Comparison of ENCODE assay signal across 8 cellular contexts in the genomic region with DNA sequence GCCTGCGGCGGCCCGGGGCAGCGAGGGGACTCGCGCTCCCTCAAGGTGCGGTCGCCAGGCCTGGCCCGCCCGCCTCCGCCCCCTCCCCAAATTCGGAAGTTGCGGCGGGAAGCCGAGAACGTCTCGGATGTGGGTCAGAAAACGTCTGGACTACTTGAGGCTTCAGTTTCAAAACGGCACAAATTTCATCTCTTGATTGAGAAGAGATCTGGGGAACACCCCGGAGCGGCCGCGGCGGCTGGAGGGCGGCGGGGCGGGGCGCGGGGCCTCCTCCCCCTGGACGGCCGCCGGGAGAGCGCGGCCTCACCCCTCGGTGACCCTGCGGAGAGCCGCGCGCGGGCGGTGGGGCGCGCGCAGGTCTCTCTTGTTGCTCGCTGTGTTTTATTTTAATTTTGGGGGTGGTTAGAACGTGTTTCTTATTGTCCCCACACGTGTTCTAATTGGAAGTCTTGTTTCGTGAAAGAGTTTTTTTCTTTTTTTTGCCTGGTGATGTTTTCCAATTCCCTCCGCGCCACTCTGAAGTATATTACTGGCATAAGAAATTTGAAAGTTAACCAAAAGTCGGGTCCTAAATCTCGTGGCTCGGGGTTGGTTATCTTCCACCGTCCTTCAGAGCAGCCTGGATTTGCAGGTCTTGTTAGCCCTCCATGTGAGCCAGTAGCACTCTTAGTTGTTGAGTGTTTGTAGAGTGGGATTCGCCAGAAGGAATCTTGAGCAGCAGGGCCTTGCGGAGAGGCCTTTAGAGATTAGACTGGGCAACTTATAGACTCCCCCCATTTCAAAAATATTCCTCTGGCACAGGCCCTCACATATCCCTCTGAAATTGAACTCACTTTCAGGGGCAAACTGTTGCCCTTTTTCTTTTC. TPM values are rescaled to one million over a fixed set of nuclear protein-coding genes. Genes with fewer than 3 reads are reported as not detected.
DNase-seq lines count a peak whose midpoint lies in the region; ATAC-seq and TF ChIP-seq lines count a peak whose summit lies in the region.

No MANE protein-coding gene starts in this region.

- peaks cover 11% of the 10 kb centered on the region for H3K27me3 ChIP-seq in CD4-positive, alpha-beta memory T cell (ENCODE audit: insufficient read depth, low read length)

- peaks cover 24% of the 10 kb centered on the region for H3K4me1 ChIP-seq in CD4-positive, alpha-beta memory T cell (ENCODE audit: insufficient read depth, low read length)
- no peaks in the 10 kb centered on the region for H3K4me1 ChIP-seq in urinary bladder (ENCODE audit: insufficient read depth)

- WGBS in urinary bladder: 6% methylated on average over 56 of the region's 56 CpGs

- H3K4me3 Mint-ChIP-seq in CD4-positive, alpha-beta memory T cell: peak overlapping the region; percentile 69 to 83 (median 78)
- peak overlapping the region; percentile 83 for H3K4me3 Mint-ChIP-seq in activated T-helper 1 cell treated with anti-CD3 and anti-CD28 coated beads, Interleukin-12 subunit alpha, Interleukin-12 subunit beta, Interleukin-2, Interleukin-4 antibody, amounts not matched to agents 30 ng/mL and 10 ng/mL and 1 ng/mL, durations not matched to agents 14 hours and 24 hours and 36 hours

- no peak overlapping the region for H3K4me3 ChIP-seq in CD4-positive, alpha-beta memory T cell (ENCODE audit: low read length in 2 of 2)
- H3K4me3 ChIP-seq in urinary bladder (ENCODE audit: low read depth, low read length): peak overlapping the region; percentile 51

- no peak overlapping the region for H3K27ac ChIP-seq in CD4-positive, alpha-beta memory T cell (ENCODE audit: low read depth, low read length)
- H3K27ac ChIP-seq in urinary bladder (ENCODE audit: low read depth): no peak overlapping the region

- intact Hi-C loops in CD4-positive, alpha-beta memory T cell (cut with micrococcal nuclease): loop anchor here (10.0 kb wide), 2 partner anchors 89 to 829 kb away; partner anchors contain the start of gene SUMO3
- intact Hi-C loops in activated T-helper 1 cell treated with anti-CD3 and anti-CD28 coated beads, Interleukin-12 subunit alpha, Interleukin-12 subunit beta, Interleukin-2, Interleukin-4 antibody, amounts not matched to agents 30 ng/mL and 10 ng/mL and 1 ng/mL, durations not matched to agents 14 hours and 24 hours and 36 hours (cut with micrococcal nuclease): loop anchor here (5.0 to 10.0 kb wide), 2 partner anchors 241 to 827 kb away; partner anchors contain the start of gene SUMO3
- intact Hi-C loops in posterior vena cava (cut with DNase I): no loop called here

- H3K4me1 Mint-ChIP-seq in CD4-positive, alpha-beta memory T cell: peaks cover 7 to 32% (median 24%) of the 10 kb centered on the region in 4 donors
- H3K4me1 Mint-ChIP-seq in activated T-helper 1 cell treated with anti-CD3 and anti-CD28 coated beads, Interleukin-12 subunit alpha, Interleukin-12 subunit beta, Interleukin-2, Interleukin-4 antibody, amounts not matched to agents 30 ng/mL and 10 ng/mL and 1 ng/mL, durations not matched to agents 14 hours and 24 hours and 36 hours (ENCODE audit: low read depth): peaks cover 15% of the 10 kb centered on the region

- peaks cover 10 to 23% of the 10 kb centered on the region in 2 donors for H3K27me3 Mint-ChIP-seq in CD4-positive, alpha-beta memory T cell
- peaks cover 10% of the 10 kb centered on the region for H3K27me3 Mint-ChIP-seq in activated T-helper 1 cell treated with anti-CD3 and anti-CD28 coated beads, Interleukin-12 subunit alpha, Interleukin-12 subunit beta, Interleukin-2, Interleukin-4 antibody, amounts not matched to agents 30 ng/mL and 10 ng/mL and 1 ng/mL, durations not matched to agents 14 hours and 24 hours and 36 hours (ENCODE audit: insufficient read depth)

- peak; percentile 14 for ATAC-seq in HG03097 (IDR thresholded peaks at IDR 0.05; ENCODE audit: low FRiP score, unreplicated experiment)

- peak in 3 of 5 donors; percentile 22 to 58 (median 36) for DNase-seq in CD4-positive, alpha-beta memory T cell
- DNase-seq in activated T-helper 1 cell treated with anti-CD3 and anti-CD28 coated beads, Interleukin-12 subunit alpha, Interleukin-12 subunit beta, Interleukin-2, Interleukin-4 antibody, amounts not matched to agents 30 ng/mL and 10 ng/mL and 1 ng/mL, durations not matched to agents 14 hours and 24 hours and 36 hours (ENCODE audit: low spot score): peak; percentile 39
- DNase-seq in left kidney (ENCODE audit: low read depth, low spot score) (peak; percentile 29), GM10248 (ENCODE audit: extremely low spot score) (no peak), posterior vena cava (ENCODE audit: low spot score) (no peak), medulla oblongata (ENCODE audit: extremely low spot score) (no peak)

- POLR2A ChIA-PET in CD4-positive, alpha-beta memory T cell (lab: Charles Lee; ENCODE audit: partially characterized antibody): no interaction called here
- POLR2A ChIA-PET in GM10248 (lab: Yijun Ruan, JAX): no interaction called here

- no peak for TF ChIP-seq CTCF in GM10248 (IDR thresholded peaks at IDR 0.05; ENCODE audit: control extremely low read depth, extremely low read depth, low read depth, missing control alignments)

- no peaks in the 10 kb centered on the region for H3K9me3 ChIP-seq in CD4-positive, alpha-beta memory T cell (ENCODE audit: control insufficient read depth in 1 of 2, low read length in 2 of 2)

- H3K27ac Mint-ChIP-seq in CD4-positive, alpha-beta memory T cell: peak overlapping the region in 5 of 7 donors; percentile 78 to 98 (median 82)
- H3K27ac Mint-ChIP-seq in activated T-helper 1 cell treated with anti-CD3 and anti-CD28 coated beads, Interleukin-12 subunit alpha, Interleukin-12 subunit beta, Interleukin-2, Interleukin-4 antibody, amounts not matched to agents 30 ng/mL and 10 ng/mL and 1 ng/mL, durations not matched to agents 14 hours and 24 hours and 36 hours: peak overlapping the region; percentile 63

- H3K36me3 ChIP-seq in CD4-positive, alpha-beta memory T cell (ENCODE audit: insufficient read depth, low read length): no peaks in the 10 kb centered on the region
- H3K36me3 ChIP-seq in urinary bladder (ENCODE audit: insufficient read depth): no peaks in the 10 kb centered on the region

- H3K36me3 Mint-ChIP-seq in CD4-positive, alpha-beta memory T cell: peaks cover 0 to 5% of the 10 kb centered on the region in 2 donors
- peaks cover 11% of the 10 kb centered on the region for H3K36me3 Mint-ChIP-seq in activated T-helper 1 cell treated with anti-CD3 and anti-CD28 coated beads, Interleukin-12 subunit alpha, Interleukin-12 subunit beta, Interleukin-2, Interleukin-4 antibody, amounts not matched to agents 30 ng/mL and 10 ng/mL and 1 ng/mL, durations not matched to agents 14 hours and 24 hours and 36 hours (ENCODE audit: low read depth)

- CTCF ChIA-PET in CD4-positive, alpha-beta memory T cell (lab: Charles Lee; ENCODE audit: partially characterized antibody): no interaction called here
- CTCF ChIA-PET in GM10248 (lab: Yijun Ruan, JAX): no interaction called here

- H3K9me3 Mint-ChIP-seq in CD4-positive, alpha-beta memory T cell: peaks cover 0 to 9% (median 5%) of the 10 kb centered on the region in 8 donors
- H3K9me3 Mint-ChIP-seq in activated T-helper 1 cell treated with anti-CD3 and anti-CD28 coated beads, Interleukin-12 subunit alpha, Interleukin-12 subunit beta, Interleukin-2, Interleukin-4 antibody, amounts not matched to agents 30 ng/mL and 10 ng/mL and 1 ng/mL, durations not matched to agents 14 hours and 24 hours and 36 hours: peaks cover 16% of the 10 kb centered on the region

RNA-seq across cellular contexts. Expression of gene PCBP3, which starts 0.7 kb away (rescaled TPM):
- 1 to 10 TPM in 1 of 2 experiments, under 1 TPM in 1; 0.99 to 1.6 TPM for total RNA-seq in CD4-positive, alpha-beta memory T cell
- 1 to 10 TPM in 1 of 2 donors, under 1 TPM in 1; 0.36 to 1.1 TPM for polyA plus RNA-seq in CD4-positive, alpha-beta memory T cell
- 8.2 and 10.7 TPM in 2 replicates for total RNA-seq in activated T-helper 1 cell treated with anti-CD3 and anti-CD28 coated beads, Interleukin-12 subunit alpha, Interleukin-12 subunit beta, Interleukin-2, Interleukin-4 antibody, amounts not matched to agents 30 ng/mL and 10 ng/mL and 1 ng/mL, durations not matched to agents 14 hours and 24 hours and 36 hours
- 4.3 TPM for total RNA-seq in urinary bladder
- 4.6 TPM for polyA plus RNA-seq in urinary bladder
- 1 to 10 TPM; 2.6 to 7.4 TPM for total RNA-seq in posterior vena cava

Comparison
In these comparisons a context has a peak if more than half of its experiments do, and no peak if none do; other contexts are left out.
1. DNase-seq: peak in CD4-positive, alpha-beta memory T cell (3 of 5), activated T-helper 1 cell treated with anti-CD3 and anti-CD28 coated beads, Interleukin-12 subunit alpha, Interleukin-12 subunit beta, Interleukin-2, Interleukin-4 antibody, amounts not matched to agents 30 ng/mL and 10 ng/mL and 1 ng/mL, durations not matched to agents 14 hours and 24 hours and 36 hours (single experiment) and left kidney (single experiment); none in GM10248 (single experiment), posterior vena cava (single experiment) and medulla oblongata (single experiment).
2. intact Hi-C loops: an anchor here in CD4-positive, alpha-beta memory T cell (10.0 kb wide) and activated T-helper 1 cell treated with anti-CD3 and anti-CD28 coated beads, Interleukin-12 subunit alpha, Interleukin-12 subunit beta, Interleukin-2, Interleukin-4 antibody, amounts not matched to agents 30 ng/mL and 10 ng/mL and 1 ng/mL, durations not matched to agents 14 hours and 24 hours and 36 hours (5.0 to 10.0 kb wide); none called in posterior vena cava.